1 cellular context compared by ENCODE assay signal in the genomic region with DNA sequence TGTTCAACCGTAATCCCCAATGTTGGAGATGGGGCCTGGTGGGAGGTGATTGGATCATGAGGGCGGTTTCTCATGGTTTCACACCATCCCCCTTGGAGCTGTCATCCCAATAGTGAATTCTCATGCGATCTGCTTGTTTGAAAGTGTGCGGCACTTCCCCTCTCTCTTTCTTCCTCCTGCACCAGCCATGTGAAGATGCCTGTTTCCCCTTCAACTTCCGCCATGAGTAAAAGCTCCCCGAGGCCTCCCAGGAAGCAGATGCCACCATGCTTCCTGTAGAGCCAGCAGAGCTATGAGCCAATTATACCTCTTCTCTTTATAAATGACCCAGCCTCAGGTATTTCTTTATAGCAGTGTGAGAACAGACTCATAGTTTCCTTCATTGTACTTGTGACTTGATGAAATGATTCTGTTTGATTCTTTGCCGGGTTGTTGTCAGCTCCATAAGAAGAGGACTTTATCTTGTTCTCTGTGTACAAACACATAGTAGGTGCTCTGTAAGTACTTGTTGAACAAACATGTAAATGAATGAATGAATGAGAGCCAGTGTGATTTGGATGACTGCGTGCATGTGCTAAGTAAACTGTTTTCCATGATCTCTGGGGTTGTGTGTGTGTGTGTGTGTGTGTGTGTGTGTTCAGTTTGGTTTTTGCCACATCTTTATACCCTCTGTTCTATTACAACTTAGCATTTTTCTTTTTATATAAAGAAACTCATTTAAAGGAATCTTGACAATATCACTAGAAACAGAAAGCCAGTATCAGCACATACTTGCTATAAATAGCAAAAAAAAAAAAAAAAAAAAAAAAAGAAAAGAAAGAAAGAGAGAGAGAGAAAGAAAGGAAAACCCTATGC.
TF ChIP-seq lines count a peak whose summit lies in the region.

No MANE protein-coding gene starts in this region.

TF ChIP-seq in liver, 16 proteins besides CTCF, POLR2A, EP300 and RAD21 (continued from another document):
- TF ChIP-seq, protein P1, sequence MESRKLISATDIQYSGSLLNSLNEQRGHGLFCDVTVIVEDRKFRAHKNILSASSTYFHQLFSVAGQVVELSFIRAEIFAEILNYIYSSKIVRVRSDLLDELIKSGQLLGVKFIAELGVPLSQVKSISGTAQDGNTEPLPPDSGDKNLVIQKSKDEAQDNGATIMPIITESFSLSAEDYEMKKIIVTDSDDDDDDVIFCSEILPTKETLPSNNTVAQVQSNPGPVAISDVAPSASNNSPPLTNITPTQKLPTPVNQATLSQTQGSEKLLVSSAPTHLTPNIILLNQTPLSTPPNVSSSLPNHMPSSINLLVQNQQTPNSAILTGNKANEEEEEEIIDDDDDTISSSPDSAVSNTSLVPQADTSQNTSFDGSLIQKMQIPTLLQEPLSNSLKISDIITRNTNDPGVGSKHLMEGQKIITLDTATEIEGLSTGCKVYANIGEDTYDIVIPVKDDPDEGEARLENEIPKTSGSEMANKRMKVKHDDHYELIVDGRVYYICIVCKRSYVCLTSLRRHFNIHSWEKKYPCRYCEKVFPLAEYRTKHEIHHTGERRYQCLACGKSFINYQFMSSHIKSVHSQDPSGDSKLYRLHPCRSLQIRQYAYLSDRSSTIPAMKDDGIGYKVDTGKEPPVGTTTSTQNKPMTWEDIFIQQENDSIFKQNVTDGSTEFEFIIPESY (IDR thresholded peaks at IDR 0.05): no peak
